ENCODE assay signal across 8 cellular contexts in genomic region chr19:52570005-52570861, GRCh38. TPM values are rescaled to one million over a fixed set of nuclear protein-coding genes. Genes with fewer than 3 reads are reported as not detected.
DNase-seq lines count a peak whose midpoint lies in the region; ATAC-seq, FAIRE-seq and TF ChIP-seq lines count a peak whose summit lies in the region.

TSS of gene ZNF701 (plus strand) at chr19:52570287. CDS start at chr19:52574148, 3,861 bp downstream.

- peak; percentile 36 for TF ChIP-seq CTCF in CD4-positive, alpha-beta T cell (IDR thresholded peaks at IDR 0.05)
- TF ChIP-seq CTCF in fibroblast of the aortic adventitia (IDR thresholded peaks at IDR 0.05; ENCODE audit: insufficient read depth, low read length) (peak; percentile 39), nephron (IDR thresholded peaks at IDR 0.05; ENCODE audit: unreplicated experiment in 3 of 3) (peak in 1 of 3 experiments; percentile 42)

- H3K4me3 Mint-ChIP-seq in CD4-positive, alpha-beta T cell = peak within 1 kb of the TSS; percentile 87
- H3K4me3 Mint-ChIP-seq in nephron = peak within 1 kb of the TSS; percentile 90 to 95 (median 92)

- no peaks in the 10 kb centered on the region for H3K27me3 ChIP-seq in CD4-positive, alpha-beta T cell (ENCODE audit: control insufficient read depth, insufficient read depth, low read length)

- H3K9me3 ChIP-seq in CD4-positive, alpha-beta T cell (ENCODE audit: control insufficient read depth, low read length) = peaks cover 24% of the 10 kb centered on the region

- peak; percentile 97 for ATAC-seq in CD4-positive, alpha-beta T cell (ENCODE audit: poor library complexity)
- peak; percentile 93 for ATAC-seq in GM19467 (IDR thresholded peaks at IDR 0.05; ENCODE audit: unreplicated experiment)
- peak; percentile 99 for ATAC-seq in stimulated activated naive CD8-positive, alpha-beta T cell treated with anti-CD3 and anti-CD28 coated beads, Interleukin-15, Interleukin-2, amounts not matched to agents 100 U/mL and 50 U/mL, for 24 hours

- intact Hi-C loops in CD4-positive, alpha-beta T cell (cut with DNase I, micrococcal nuclease) = loop anchor here (1.0 to 2.0 kb wide), 6 partner anchors 31 to 69 kb away; partner anchors contain the start of genes ZNF808 (in 2 of the 2) and ZNF83 (in 1 of the 2)

- H3K36me3 Mint-ChIP-seq in CD4-positive, alpha-beta T cell (ENCODE audit: low read depth) = peaks cover 67% of the 10 kb centered on the region
- H3K36me3 Mint-ChIP-seq in nephron (ENCODE audit: low read depth) = peaks cover 49% of the 10 kb centered on the region

- peaks cover 9% of the 10 kb centered on the region for H3K9me3 Mint-ChIP-seq in CD4-positive, alpha-beta T cell
- H3K9me3 Mint-ChIP-seq in nephron = peaks cover 5% of the 10 kb centered on the region

- CTCF ChIA-PET in CD4-positive, alpha-beta T cell (lab: Charles Lee) = no interaction called here

- H3K4me3 ChIP-seq in fibroblast of the aortic adventitia (ENCODE audit: low read depth, low read length) = peak within 1 kb of the TSS; percentile 94

- peak within 1 kb of the TSS; percentile 84 for H3K27ac Mint-ChIP-seq in CD4-positive, alpha-beta T cell
- peak within 1 kb of the TSS; percentile 84 to 92 (median 88) for H3K27ac Mint-ChIP-seq in nephron

- peak within 1 kb of the TSS; percentile 77 for H3K27ac ChIP-seq in CD4-positive, alpha-beta T cell (ENCODE audit: low read depth, low read length)

- no peaks in the 10 kb centered on the region for H3K27me3 Mint-ChIP-seq in CD4-positive, alpha-beta T cell
- no peaks in the 10 kb centered on the region for H3K27me3 Mint-ChIP-seq in nephron (ENCODE audit: low read depth)

- peaks cover 37% of the 10 kb centered on the region for H3K4me1 Mint-ChIP-seq in CD4-positive, alpha-beta T cell (ENCODE audit: low read depth)
- H3K4me1 Mint-ChIP-seq in nephron = peaks cover 20% of the 10 kb centered on the region

- DNase-seq in CD4-positive, alpha-beta T cell = peak; percentile 92 to 98 (median 94)
- peak; percentile 81 for DNase-seq in HT1080 (ENCODE audit: low read depth)
- DNase-seq in RCC 7860 (ENCODE audit: low spot score) = peak; percentile 79
- peak; percentile 94 for DNase-seq in activated effector memory CD4-positive, alpha-beta T cell treated with Interleukin-2 at 50 U/mL for 16 hours
- peak; percentile 90 for DNase-seq in fibroblast of the aortic adventitia (ENCODE audit: low read depth)
- peak; percentile 96 for DNase-seq in stimulated activated naive CD8-positive, alpha-beta T cell treated with anti-CD3 and anti-CD28 coated beads, Interleukin-15, Interleukin-2, amounts not matched to agents 100 U/mL and 50 U/mL, for 24 hours

- peak; percentile 40 for FAIRE-seq in RCC 7860 (lab: Jason Lieb, UNC)

- POLR2A ChIA-PET in CD4-positive, alpha-beta T cell (lab: Charles Lee) = no interaction called here

RNA-seq across cellular contexts. Expression of gene ZNF701, which starts in this region (rescaled TPM):
- total RNA-seq in CD4-positive, alpha-beta T cell = 1 to 10 TPM; 7.9 to 8.2 TPM
- 2.2 and 2.7 TPM in 2 replicates for total RNA-seq in HT1080 (2014; rRNA removed; shearing (Covaris generic))
- 1.6 and 1.8 TPM in 2 replicates for polyA plus RNA-seq in HT1080 (2015; cell fraction: cytosol; rRNA removed)
- polyA plus RNA-seq in HT1080 (2015; cell fraction: nucleus; rRNA removed) = 4.3 and 4.4 TPM in 2 replicates
- total RNA-seq in fibroblast of the aortic adventitia (ENCODE audit: low replicate concordance) = 8.4 and 12.6 TPM in 2 replicates

Comparison
In these comparisons a context has a peak if more than half of its experiments do, and no peak if none do; other contexts are left out.
1. Peak in every context shown above with its lines: DNase-seq, ATAC-seq, H3K4me3 ChIP-seq and H3K27ac ChIP-seq.